Comparison of ENCODE assay signal across 1 cellular context in genomic region chr11:66346476-66347424, GRCh38.
A peak's percentile ranks its signal among the peaks of the same experiment; 100 is the strongest.
TF ChIP-seq lines count a peak whose summit lies in the region.

No MANE protein-coding gene starts in this region.

TF ChIP-seq in SK-N-SH, 30 proteins besides CTCF, POLR2A, EP300 and RAD21 (continued from another document):
- TF ChIP-seq, protein P1, sequence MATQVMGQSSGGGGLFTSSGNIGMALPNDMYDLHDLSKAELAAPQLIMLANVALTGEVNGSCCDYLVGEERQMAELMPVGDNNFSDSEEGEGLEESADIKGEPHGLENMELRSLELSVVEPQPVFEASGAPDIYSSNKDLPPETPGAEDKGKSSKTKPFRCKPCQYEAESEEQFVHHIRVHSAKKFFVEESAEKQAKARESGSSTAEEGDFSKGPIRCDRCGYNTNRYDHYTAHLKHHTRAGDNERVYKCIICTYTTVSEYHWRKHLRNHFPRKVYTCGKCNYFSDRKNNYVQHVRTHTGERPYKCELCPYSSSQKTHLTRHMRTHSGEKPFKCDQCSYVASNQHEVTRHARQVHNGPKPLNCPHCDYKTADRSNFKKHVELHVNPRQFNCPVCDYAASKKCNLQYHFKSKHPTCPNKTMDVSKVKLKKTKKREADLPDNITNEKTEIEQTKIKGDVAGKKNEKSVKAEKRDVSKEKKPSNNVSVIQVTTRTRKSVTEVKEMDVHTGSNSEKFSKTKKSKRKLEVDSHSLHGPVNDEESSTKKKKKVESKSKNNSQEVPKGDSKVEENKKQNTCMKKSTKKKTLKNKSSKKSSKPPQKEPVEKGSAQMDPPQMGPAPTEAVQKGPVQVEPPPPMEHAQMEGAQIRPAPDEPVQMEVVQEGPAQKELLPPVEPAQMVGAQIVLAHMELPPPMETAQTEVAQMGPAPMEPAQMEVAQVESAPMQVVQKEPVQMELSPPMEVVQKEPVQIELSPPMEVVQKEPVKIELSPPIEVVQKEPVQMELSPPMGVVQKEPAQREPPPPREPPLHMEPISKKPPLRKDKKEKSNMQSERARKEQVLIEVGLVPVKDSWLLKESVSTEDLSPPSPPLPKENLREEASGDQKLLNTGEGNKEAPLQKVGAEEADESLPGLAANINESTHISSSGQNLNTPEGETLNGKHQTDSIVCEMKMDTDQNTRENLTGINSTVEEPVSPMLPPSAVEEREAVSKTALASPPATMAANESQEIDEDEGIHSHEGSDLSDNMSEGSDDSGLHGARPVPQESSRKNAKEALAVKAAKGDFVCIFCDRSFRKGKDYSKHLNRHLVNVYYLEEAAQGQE (IDR thresholded peaks at IDR 0.05; ENCODE audit: low read depth, low read length), result 0 out of 2 replicates have a peak, but pooled peaks have one; percentile 12
- TF ChIP-seq POLR2AphosphoS5 (IDR thresholded peaks at IDR 0.05; ENCODE audit: low read depth, low read length), result no peak
- TF ChIP-seq RCOR1 (IDR thresholded peaks at IDR 0.05; ENCODE audit: low read length), result no peak
- TF ChIP-seq MXI1 (IDR thresholded peaks at IDR 0.05; ENCODE audit: low read depth, low read length), result 0 out of 2 replicates have a peak, but pooled peaks have one; percentile 11
- TF ChIP-seq, protein P2, sequence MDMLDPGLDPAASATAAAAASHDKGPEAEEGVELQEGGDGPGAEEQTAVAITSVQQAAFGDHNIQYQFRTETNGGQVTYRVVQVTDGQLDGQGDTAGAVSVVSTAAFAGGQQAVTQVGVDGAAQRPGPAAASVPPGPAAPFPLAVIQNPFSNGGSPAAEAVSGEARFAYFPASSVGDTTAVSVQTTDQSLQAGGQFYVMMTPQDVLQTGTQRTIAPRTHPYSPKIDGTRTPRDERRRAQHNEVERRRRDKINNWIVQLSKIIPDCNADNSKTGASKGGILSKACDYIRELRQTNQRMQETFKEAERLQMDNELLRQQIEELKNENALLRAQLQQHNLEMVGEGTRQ (IDR thresholded peaks at IDR 0.05; ENCODE audit: borderline replicate concordance, low read depth, low read length), result no peak
- TF ChIP-seq SIN3A (IDR thresholded peaks at IDR 0.05; ENCODE audit: borderline replicate concordance, low read depth, low read length), result no peak
- no peak for TF ChIP-seq JUND (IDR thresholded peaks at IDR 0.05)
- TF ChIP-seq TCF12 (IDR thresholded peaks at IDR 0.05), result no peak
TF ChIP-seq in SK-N-SH: peak in this region for 2.
